Comparison of ENCODE assay signal across 8 cellular contexts in genomic region chr18:75207298-75208054, GRCh38. TPM values are rescaled to one million over a fixed set of nuclear protein-coding genes. Genes with fewer than 3 reads are reported as not detected.
DNase-seq lines count a peak whose midpoint lies in the region; ATAC-seq and TF ChIP-seq lines count a peak whose summit lies in the region.

No MANE protein-coding gene starts in this region.

- no peaks in the 10 kb centered on the region for H3K9me3 ChIP-seq in HUES48 (ENCODE audit: control insufficient read depth, insufficient read depth, low read length)

- intact Hi-C loops in activated T-helper 2 cell treated with anti-CD3 and anti-CD28 coated beads, Interferon-gamma antibody, Interleukin-2, Interleukin-4, amounts not matched to agents 10 μg/mL and 5 μg/mL and 100 μg/mL, durations not matched to agents 14 hours and 24 hours and 36 hours (cut with micrococcal nuclease): loop anchor here (2.0 to 10.0 kb wide), 3 partner anchors 39 to 213 kb away; no protein-coding TSS in a partner anchor

- H3K9me3 Mint-ChIP-seq in activated T-helper 2 cell treated with anti-CD3 and anti-CD28 coated beads, Interferon-gamma antibody, Interleukin-2, Interleukin-4, amounts not matched to agents 10 μg/mL and 5 μg/mL and 100 μg/mL, durations not matched to agents 14 hours and 24 hours and 36 hours: no peaks in the 10 kb centered on the region
- no peaks in the 10 kb centered on the region for H3K9me3 Mint-ChIP-seq in stimulated activated effector memory CD8-positive, alpha-beta T cell treated with anti-CD3 and anti-CD28 coated beads, Interleukin-12 subunit alpha, Interleukin-12 subunit beta, amount 100 ng/mL, for 72 hours

- H3K4me3 ChIP-seq in HUES48 (ENCODE audit: low read depth, low read length) (peak overlapping the region; percentile 73), iPS-11a (ENCODE audit: low read depth, low read length) (peak overlapping the region; percentile 62)

- peaks cover 35% of the 10 kb centered on the region for H3K27me3 Mint-ChIP-seq in activated T-helper 2 cell treated with anti-CD3 and anti-CD28 coated beads, Interferon-gamma antibody, Interleukin-2, Interleukin-4, amounts not matched to agents 10 μg/mL and 5 μg/mL and 100 μg/mL, durations not matched to agents 14 hours and 24 hours and 36 hours (ENCODE audit: low read depth)

- peaks cover 32% of the 10 kb centered on the region for H3K36me3 Mint-ChIP-seq in activated T-helper 2 cell treated with anti-CD3 and anti-CD28 coated beads, Interferon-gamma antibody, Interleukin-2, Interleukin-4, amounts not matched to agents 10 μg/mL and 5 μg/mL and 100 μg/mL, durations not matched to agents 14 hours and 24 hours and 36 hours (ENCODE audit: low read depth)
- H3K36me3 Mint-ChIP-seq in stimulated activated effector memory CD8-positive, alpha-beta T cell treated with anti-CD3 and anti-CD28 coated beads, Interleukin-12 subunit alpha, Interleukin-12 subunit beta, amount 100 ng/mL, for 72 hours: peaks cover 46% of the 10 kb centered on the region

- peak; percentile 70 for ATAC-seq in stimulated activated effector memory CD8-positive, alpha-beta T cell treated with anti-CD3 and anti-CD28 coated beads, Interleukin-12 subunit alpha, Interleukin-12 subunit beta, amount 100 ng/mL, for 72 hours

- H3K36me3 ChIP-seq in HUES48 (ENCODE audit: control insufficient read depth, insufficient read depth, low read length): no peaks in the 10 kb centered on the region

- peaks cover 34% of the 10 kb centered on the region for H3K4me1 Mint-ChIP-seq in activated T-helper 2 cell treated with anti-CD3 and anti-CD28 coated beads, Interferon-gamma antibody, Interleukin-2, Interleukin-4, amounts not matched to agents 10 μg/mL and 5 μg/mL and 100 μg/mL, durations not matched to agents 14 hours and 24 hours and 36 hours (ENCODE audit: low read depth)
- H3K4me1 Mint-ChIP-seq in stimulated activated effector memory CD8-positive, alpha-beta T cell treated with anti-CD3 and anti-CD28 coated beads, Interleukin-12 subunit alpha, Interleukin-12 subunit beta, amount 100 ng/mL, for 72 hours: peaks cover 38% of the 10 kb centered on the region

- TF ChIP-seq CTCF in GM10248 (IDR thresholded peaks at IDR 0.05; ENCODE audit: control extremely low read depth, extremely low read depth, low read depth, missing control alignments): no peak

- peaks cover 86% of the 10 kb centered on the region for H3K27me3 ChIP-seq in HUES48 (ENCODE audit: control insufficient read depth, insufficient read depth, low read length)

- CTCF ChIA-PET in GM10248 (lab: Yijun Ruan, JAX): no interaction called here

- H3K27ac ChIP-seq in HUES48 (ENCODE audit: low read depth, low read length): no peak overlapping the region

- peak overlapping the region; percentile 89 for H3K4me3 Mint-ChIP-seq in activated T-helper 2 cell treated with anti-CD3 and anti-CD28 coated beads, Interferon-gamma antibody, Interleukin-2, Interleukin-4, amounts not matched to agents 10 μg/mL and 5 μg/mL and 100 μg/mL, durations not matched to agents 14 hours and 24 hours and 36 hours (ENCODE audit: low read depth)
- H3K4me3 Mint-ChIP-seq in stimulated activated effector memory CD8-positive, alpha-beta T cell treated with anti-CD3 and anti-CD28 coated beads, Interleukin-12 subunit alpha, Interleukin-12 subunit beta, amount 100 ng/mL, for 72 hours: peak overlapping the region; percentile 100

- H3K9ac ChIP-seq in HUES48 (ENCODE audit: low read depth, low read length): no peak overlapping the region

- peaks cover 36% of the 10 kb centered on the region for H3K4me1 ChIP-seq in HUES48 (ENCODE audit: control insufficient read depth, insufficient read depth, low read length)

- POLR2A ChIA-PET in GM10248 (lab: Yijun Ruan, JAX): no interaction called here

- DNase-seq in NCI-H1092 treated with DMSO at 0.1 percent for 48 hours (lab: John Stamatoyannopoulos, UW) (peak; percentile 71), NCI-H1092 (lab: John Stamatoyannopoulos, UW) (no peak), SW480 (ENCODE audit: low spot score) (no peak), GM10248 (ENCODE audit: extremely low spot score) (no peak)
- no peak for DNase-seq in activated T-helper 2 cell treated with anti-CD3 and anti-CD28 coated beads, Interferon-gamma antibody, Interleukin-2, Interleukin-4, amounts not matched to agents 10 μg/mL and 5 μg/mL and 100 μg/mL, durations not matched to agents 14 hours and 24 hours and 36 hours (ENCODE audit: low spot score)
- DNase-seq in stimulated activated effector memory CD8-positive, alpha-beta T cell treated with anti-CD3 and anti-CD28 coated beads, Interleukin-12 subunit alpha, Interleukin-12 subunit beta, amount 100 ng/mL, for 72 hours (ENCODE audit: low spot score in 2 of 2): no peak

- peak overlapping the region; percentile 89 for H3K27ac Mint-ChIP-seq in activated T-helper 2 cell treated with anti-CD3 and anti-CD28 coated beads, Interferon-gamma antibody, Interleukin-2, Interleukin-4, amounts not matched to agents 10 μg/mL and 5 μg/mL and 100 μg/mL, durations not matched to agents 14 hours and 24 hours and 36 hours
- H3K27ac Mint-ChIP-seq in stimulated activated effector memory CD8-positive, alpha-beta T cell treated with anti-CD3 and anti-CD28 coated beads, Interleukin-12 subunit alpha, Interleukin-12 subunit beta, amount 100 ng/mL, for 72 hours: peak overlapping the region; percentile 97

RNA-seq across cellular contexts. Expression of gene PTGR3, which starts 1.5 kb away (rescaled TPM):
- 26.0 and 28.6 TPM in 2 replicates for total RNA-seq in activated T-helper 2 cell treated with anti-CD3 and anti-CD28 coated beads, Interferon-gamma antibody, Interleukin-2, Interleukin-4, amounts not matched to agents 10 μg/mL and 5 μg/mL and 100 μg/mL, durations not matched to agents 14 hours and 24 hours and 36 hours

RNA-seq across cellular contexts. Expression of gene TSHZ1, which starts 3.1 kb away (rescaled TPM):
- total RNA-seq in activated T-helper 2 cell treated with anti-CD3 and anti-CD28 coated beads, Interferon-gamma antibody, Interleukin-2, Interleukin-4, amounts not matched to agents 10 μg/mL and 5 μg/mL and 100 μg/mL, durations not matched to agents 14 hours and 24 hours and 36 hours: 11.5 and 12.0 TPM in 2 replicates
